ENCODE assay signal across 23 cellular contexts in genomic region chr1:229674042-229674441, GRCh38.
A peak's percentile ranks its signal among the peaks of the same experiment; 100 is the strongest.
DNase-seq lines count a peak whose midpoint lies in the region; ATAC-seq and FAIRE-seq lines count a peak whose summit lies in the region.
"Had no signal": no experiment of that assay in that cellular context is flagged by ENCODE, and none has a peak within 500 bp of the region (broad histone marks: within the 10 kb centered on the region; RNA-seq: fewer than 3 reads in every experiment).

No MANE protein-coding gene starts in this region.

- H3K27ac Mint-ChIP-seq in activated T-cell treated with anti-CD3 and anti-CD28 coated beads, Interleukin-2, amount 50 U/mL, for 24 hours = peak overlapping the region; percentile 14
- no peak overlapping the region for H3K27ac Mint-ChIP-seq in activated naive CD8-positive, alpha-beta T cell treated with anti-CD3 and anti-CD28 coated beads, Interleukin-2, amount 50 U/mL, for 24 hours
- no peak overlapping the region for H3K27ac Mint-ChIP-seq in stimulated activated memory B cell treated with anti-CD40 and anti-IgM and Interleukin-4, amounts not matched to agents 10 μg/mL and 1 μg/mL and 100 μg/mL, for 72 hours
- H3K27ac Mint-ChIP-seq: B cell; CD8-positive, alpha-beta T cell had no signal

- peaks cover 23% of the 10 kb centered on the region for H3K4me1 Mint-ChIP-seq in activated T-cell treated with anti-CD3 and anti-CD28 coated beads, Interleukin-2, amount 50 U/mL, for 24 hours (ENCODE audit: low read depth)
- peaks cover 15% of the 10 kb centered on the region for H3K4me1 Mint-ChIP-seq in activated naive CD8-positive, alpha-beta T cell treated with anti-CD3 and anti-CD28 coated beads, Interleukin-2, amount 50 U/mL, for 24 hours
- no peaks in the 10 kb centered on the region for H3K4me1 Mint-ChIP-seq in stimulated activated memory B cell treated with anti-CD40 and anti-IgM and Interleukin-4, amounts not matched to agents 10 μg/mL and 1 μg/mL and 100 μg/mL, for 72 hours
- H3K4me1 Mint-ChIP-seq: B cell had no signal

- no peaks in the 10 kb centered on the region for H3K36me3 ChIP-seq in BLaER1
- H3K36me3 ChIP-seq: HAP-1 had no signal

- no peaks in the 10 kb centered on the region for H4K20me1 ChIP-seq in BLaER1

- H3K9me3 Mint-ChIP-seq in activated T-cell treated with anti-CD3 and anti-CD28 coated beads, Interleukin-2, amount 50 U/mL, for 24 hours = no peaks in the 10 kb centered on the region
- no peaks in the 10 kb centered on the region for H3K9me3 Mint-ChIP-seq in activated naive CD8-positive, alpha-beta T cell treated with anti-CD3 and anti-CD28 coated beads, Interleukin-2, amount 50 U/mL, for 24 hours
- H3K9me3 Mint-ChIP-seq in stimulated activated memory B cell treated with anti-CD40 and anti-IgM and Interleukin-4, amounts not matched to agents 10 μg/mL and 1 μg/mL and 100 μg/mL, for 72 hours = peaks cover 2% of the 10 kb centered on the region
- H3K9me3 Mint-ChIP-seq: CD8-positive, alpha-beta T cell had no signal

- H3K27me3 Mint-ChIP-seq in activated T-cell treated with anti-CD3 and anti-CD28 coated beads, Interleukin-2, amount 50 U/mL, for 24 hours = no peaks in the 10 kb centered on the region
- no peaks in the 10 kb centered on the region for H3K27me3 Mint-ChIP-seq in activated naive CD8-positive, alpha-beta T cell treated with anti-CD3 and anti-CD28 coated beads, Interleukin-2, amount 50 U/mL, for 24 hours
- no peaks in the 10 kb centered on the region for H3K27me3 Mint-ChIP-seq in stimulated activated memory B cell treated with anti-CD40 and anti-IgM and Interleukin-4, amounts not matched to agents 10 μg/mL and 1 μg/mL and 100 μg/mL, for 72 hours
- H3K27me3 Mint-ChIP-seq: B cell had no signal

- H3K9ac ChIP-seq in BLaER1 = no peak overlapping the region

- peaks cover 10% of the 10 kb centered on the region for H3K4me1 ChIP-seq in BLaER1
- H3K4me1 ChIP-seq: HAP-1 had no signal

- no peak overlapping the region for H3K4me3 ChIP-seq in BLaER1
- H3K4me3 ChIP-seq: GM12878, HAP-1, PC-9 had no signal

- peak; percentile 36 for FAIRE-seq in HTR-8/SVneo (lab: Jason Lieb, UNC)
- FAIRE-seq: GM12878 had no signal

- ATAC-seq in activated naive CD8-positive, alpha-beta T cell treated with anti-CD3 and anti-CD28 coated beads, Interleukin-2, amount 50 U/mL, for 24 hours = peak; percentile 36
- no peak for ATAC-seq in stimulated activated memory B cell treated with anti-CD40 and anti-IgM and Interleukin-4, amounts not matched to agents 10 μg/mL and 1 μg/mL and 100 μg/mL, for 72 hours
- ATAC-seq: CD8-positive, alpha-beta T cell; GM12878 had no signal

- H3K36me3 Mint-ChIP-seq in activated T-cell treated with anti-CD3 and anti-CD28 coated beads, Interleukin-2, amount 50 U/mL, for 24 hours (ENCODE audit: low read depth) = peaks cover 10% of the 10 kb centered on the region
- peaks cover 9% of the 10 kb centered on the region for H3K36me3 Mint-ChIP-seq in activated naive CD8-positive, alpha-beta T cell treated with anti-CD3 and anti-CD28 coated beads, Interleukin-2, amount 50 U/mL, for 24 hours (ENCODE audit: low read depth)
- H3K36me3 Mint-ChIP-seq in stimulated activated memory B cell treated with anti-CD40 and anti-IgM and Interleukin-4, amounts not matched to agents 10 μg/mL and 1 μg/mL and 100 μg/mL, for 72 hours = peaks cover 5% of the 10 kb centered on the region

- H3K9me3 ChIP-seq in BLaER1 = no peaks in the 10 kb centered on the region
- H3K9me3 ChIP-seq: HAP-1 had no signal

- no peaks in the 10 kb centered on the region for H3K27me3 ChIP-seq in BLaER1

- no peak overlapping the region for H3K27ac ChIP-seq in BLaER1
- H3K27ac ChIP-seq: PC-9, RWPE1 had no signal

- no peak overlapping the region for H3K4me3 Mint-ChIP-seq in activated T-cell treated with anti-CD3 and anti-CD28 coated beads, Interleukin-2, amount 50 U/mL, for 24 hours
- H3K4me3 Mint-ChIP-seq in activated naive CD8-positive, alpha-beta T cell treated with anti-CD3 and anti-CD28 coated beads, Interleukin-2, amount 50 U/mL, for 24 hours = no peak overlapping the region
- no peak overlapping the region for H3K4me3 Mint-ChIP-seq in stimulated activated memory B cell treated with anti-CD40 and anti-IgM and Interleukin-4, amounts not matched to agents 10 μg/mL and 1 μg/mL and 100 μg/mL, for 72 hours
- H3K4me3 Mint-ChIP-seq: B cell; CD8-positive, alpha-beta T cell had no signal

- peak overlapping the region; percentile 47 for H3K4me2 ChIP-seq in BLaER1
- H3K4me2 ChIP-seq: PC-9 had no signal

- DNase-seq in activated T-cell treated with anti-CD3 and anti-CD28 coated beads, Interleukin-2, amount 50 U/mL, for 24 hours = no peak
- no peak for DNase-seq in activated T-cell treated with anti-CD3 and anti-CD28 coated beads, Interleukin-2, amount 50 U/mL, for 1 hour
- DNase-seq in HTR-8/SVneo (ENCODE audit: insufficient read length, low spot score) (no peak), activated gamma-delta T cell (lab: John Stamatoyannopoulos, UW) (no peak), OCI-M1 (lab: John Stamatoyannopoulos, UW) (no peak)
- DNase-seq in activated naive CD8-positive, alpha-beta T cell treated with anti-CD3 and anti-CD28 coated beads, Interleukin-2, amount 50 U/mL, for 24 hours = no peak
- DNase-seq: 8988T; Calu3; CD8-positive, alpha-beta T cell; EL; KG1; NCI-H1417 treated with DMSO at 0.1 percent for 48 hours; NCI-H1930; NCI-H345; NCI-H524 treated with DMSO at 0.1 percent for 48 hours; PC-9; SIG-M5 had no signal
